ENCODE assay signal across 26 cellular contexts in genomic region chr21:38691626-38692025, GRCh38.
"Had no signal": no experiment of that assay in that cellular context is flagged by ENCODE, and none has a peak within 500 bp of the region (broad histone marks: within the 10 kb centered on the region; RNA-seq: fewer than 3 reads in every experiment).

No MANE protein-coding gene starts in this region.

- H3K27me3 ChIP-seq: MG63, SJCRH30 had no signal

- H3K36me3 Mint-ChIP-seq: brain had no signal

- H3K36me3 ChIP-seq: MG63, SJCRH30 had no signal

- H3K4me3 ChIP-seq: MG63, SJCRH30 had no signal

- H3K4me3 Mint-ChIP-seq: activated CD8-positive, alpha-beta T cell treated with anti-CD3 and anti-CD28 coated beads for 36 hours; activated naive CD8-positive, alpha-beta T cell treated with anti-CD3 and anti-CD28 coated beads, Interleukin-2, amount 50 U/mL, for 24 hours; activated T-helper 1 cell treated with anti-CD3 and anti-CD28 coated beads, Interleukin-12 subunit alpha, Interleukin-12 subunit beta, Interleukin-2, Interleukin-4 antibody, amounts not matched to agents 30 ng/mL and 10 ng/mL and 1 ng/mL, durations not matched to agents 14 hours and 24 hours and 36 hours; brain had no signal

- H3K9me3 ChIP-seq: SJCRH30, SK-N-SH had no signal

- H3K4me1 ChIP-seq: SJCRH30 had no signal

- DNase-seq: activated CD4-positive, alpha-beta T cell treated with anti-CD3 and anti-CD28 coated beads for 4 hours; activated CD8-positive, alpha-beta memory T cell treated with anti-CD3 and anti-CD28 coated beads, Interleukin-2, amount 50 U/mL, for 48 hours; activated CD8-positive, alpha-beta T cell treated with anti-CD3 and anti-CD28 coated beads for 36 hours; activated effector memory CD4-positive, alpha-beta T cell treated with Interleukin-2 at 50 U/mL for 16 hours; activated naive CD4-positive, alpha-beta T cell treated with Interleukin-2 at 50 U/mL for 16 hours; activated naive CD8-positive, alpha-beta T cell treated with anti-CD3 and anti-CD28 coated beads, Interleukin-2, amount 50 U/mL, for 24 hours; activated T-cell treated with anti-CD3 and anti-CD28 coated beads, Interleukin-2, amount 50 U/mL, for 1 hour; amniotic stem cell; MG63; NCI-H1105; NCI-H1436; NCI-H1694 treated with DMSO at 0.1 percent for 48 hours; NCI-H2029 treated with DMSO at 0.1 percent for 48 hours; NCI-H345; NCI-H510A; NCI-H69; NK-92 treated with Interleukin-12 subunit alpha and Interleukin-12 subunit beta, amount 100 ng/mL, for 24 hours; OCI-M1; RPMI8226; SJCRH30; SK-N-SH; T-helper 1 cell had no signal

- H3K4me2 ChIP-seq: KMS-11, SK-N-SH had no signal

- H3K27ac Mint-ChIP-seq: activated CD8-positive, alpha-beta T cell treated with anti-CD3 and anti-CD28 coated beads for 36 hours; activated naive CD4-positive, alpha-beta T cell treated with anti-CD3 and anti-CD28 coated beads, Interleukin-2, amount 50 U/mL, for 72 hours; activated naive CD8-positive, alpha-beta T cell treated with anti-CD3 and anti-CD28 coated beads, Interleukin-2, amount 50 U/mL, for 24 hours; activated T-helper 1 cell treated with anti-CD3 and anti-CD28 coated beads, Interleukin-12 subunit alpha, Interleukin-12 subunit beta, Interleukin-2, Interleukin-4 antibody, amounts not matched to agents 30 ng/mL and 10 ng/mL and 1 ng/mL, durations not matched to agents 14 hours and 24 hours and 36 hours; brain had no signal

- H3K9ac ChIP-seq: KMS-11, SK-N-SH had no signal

- H3K27ac ChIP-seq: KMS-11, SJCRH30 had no signal

- H3K4me1 Mint-ChIP-seq: activated naive CD8-positive, alpha-beta T cell treated with anti-CD3 and anti-CD28 coated beads, Interleukin-2, amount 50 U/mL, for 24 hours; brain had no signal

- H3K9me3 Mint-ChIP-seq: activated CD8-positive, alpha-beta T cell treated with anti-CD3 and anti-CD28 coated beads for 36 hours; activated T-helper 1 cell treated with anti-CD3 and anti-CD28 coated beads, Interleukin-12 subunit alpha, Interleukin-12 subunit beta, Interleukin-2, Interleukin-4 antibody, amounts not matched to agents 30 ng/mL and 10 ng/mL and 1 ng/mL, durations not matched to agents 14 hours and 24 hours and 36 hours had no signal
